In the genomic region with DNA sequence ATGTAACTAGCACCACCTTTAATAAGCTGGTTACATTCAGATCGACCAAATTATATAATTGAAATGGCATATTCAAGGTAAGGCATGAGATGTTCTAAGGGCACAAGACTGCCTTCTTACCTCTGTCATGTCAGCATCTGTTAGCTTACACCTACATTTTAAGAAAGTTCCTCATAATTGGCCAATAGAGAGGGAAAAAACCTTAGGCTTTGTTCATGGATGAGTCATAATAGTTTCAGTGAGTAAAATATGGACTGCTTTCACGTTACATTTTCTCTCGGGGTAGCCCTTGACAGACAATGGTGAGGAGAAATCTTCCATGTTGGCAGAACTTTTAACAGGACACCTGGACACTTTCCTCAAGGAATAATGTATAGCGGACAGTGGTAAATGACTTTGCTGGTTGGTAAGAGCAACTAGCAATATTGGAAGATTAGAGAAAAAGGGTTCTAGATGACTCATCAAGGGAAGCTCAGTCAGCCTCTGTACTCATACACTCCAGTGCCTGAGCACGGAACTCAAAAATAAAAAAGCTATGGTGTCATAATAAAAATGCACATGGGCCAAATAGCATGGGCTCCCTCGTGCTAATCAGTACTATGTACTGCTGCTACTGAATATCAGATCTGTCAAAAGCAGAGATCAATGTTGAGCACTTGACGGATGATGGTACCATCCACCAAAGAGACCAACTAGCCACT, we compare ENCODE assay signal across 8 cellular contexts.
DNase-seq lines count a peak whose midpoint lies in the region; ATAC-seq, FAIRE-seq and TF ChIP-seq lines count a peak whose summit lies in the region.
"Not testable (repeated sequence)": the region's sequence is repeated elsewhere in the genome, so short reads cannot be mapped to it uniquely, and the experiment has no call there.

No MANE protein-coding gene starts in this region.

- H3K4me1 ChIP-seq in astrocyte (ENCODE audit: insufficient read depth, low read length) = not testable (repeated sequence)

- ATAC-seq in GM18505 (IDR thresholded peaks at IDR 0.05; ENCODE audit: unreplicated experiment) (peak; percentile 59), GM18907 (IDR thresholded peaks at IDR 0.05; ENCODE audit: unreplicated experiment) (peak; percentile 78), GM21717 (IDR thresholded peaks at IDR 0.05; ENCODE audit: unreplicated experiment) (peak; percentile 87), HG02798 (IDR thresholded peaks at IDR 0.05; ENCODE audit: poor library complexity, unreplicated experiment) (peak; percentile 72), HG03354 (IDR thresholded peaks at IDR 0.05; ENCODE audit: poor library complexity, severe bottlenecking, unreplicated experiment) (peak; percentile 55)
- peak; percentile 61 to 65 for ATAC-seq in stimulated activated naive B cell treated with anti-CD40 and anti-IgM and Interleukin-4, amounts not matched to agents 10 μg/mL and 1 μg/mL and 100 μg/mL, for 72 hours (replicated peaks)

- DNase-seq in M059J (ENCODE audit: low read depth) = peak; percentile 7
- DNase-seq in astrocyte (ENCODE audit: low read depth); stimulated activated naive B cell treated with anti-CD40 and anti-IgM and Interleukin-4, amounts not matched to agents 10 μg/mL and 1 μg/mL and 100 μg/mL, for 72 hours: not testable (repeated sequence)

- peak; percentile 58 for FAIRE-seq in astrocyte (lab: Jason Lieb, UNC)

- not testable (repeated sequence) for H3K79me2 ChIP-seq in astrocyte (ENCODE audit: insufficient read depth, low read length)

- not testable (repeated sequence) for TF ChIP-seq CTCF in astrocyte (IDR thresholded peaks at IDR 0.05; ENCODE audit: insufficient read depth, low read depth, low read length)

- not testable (repeated sequence) for H4K20me1 ChIP-seq in astrocyte (ENCODE audit: insufficient read depth, low read length)

- not testable (repeated sequence) for H3K9ac ChIP-seq in astrocyte (ENCODE audit: low read length)

- TF ChIP-seq POLR2A in GM18505 (IDR thresholded peaks at IDR 0.05; ENCODE audit: borderline replicate concordance, extremely low read depth, insufficient read depth, insufficient read length) = not testable (repeated sequence)

- H3K27ac ChIP-seq in astrocyte (ENCODE audit: low read depth, low read length) = not testable (repeated sequence)

- H3K27me3 Mint-ChIP-seq in astrocyte (ENCODE audit: low read depth, unreplicated experiment); stimulated activated naive B cell treated with anti-CD40 and anti-IgM and Interleukin-4, amounts not matched to agents 10 μg/mL and 1 μg/mL and 100 μg/mL, for 72 hours: not testable (repeated sequence)

- H3K4me1 Mint-ChIP-seq in astrocyte (ENCODE audit: low read depth, unreplicated experiment); stimulated activated naive B cell treated with anti-CD40 and anti-IgM and Interleukin-4, amounts not matched to agents 10 μg/mL and 1 μg/mL and 100 μg/mL, for 72 hours: not testable (repeated sequence)

- H3K9me3 Mint-ChIP-seq in astrocyte (ENCODE audit: unreplicated experiment); stimulated activated naive B cell treated with anti-CD40 and anti-IgM and Interleukin-4, amounts not matched to agents 10 μg/mL and 1 μg/mL and 100 μg/mL, for 72 hours: not testable (repeated sequence)

- not testable (repeated sequence) for H3K27me3 ChIP-seq in astrocyte (ENCODE audit: insufficient read depth, low read length)

- H3K36me3 ChIP-seq in astrocyte (ENCODE audit: insufficient read depth, low read length) = not testable (repeated sequence)

- not testable (repeated sequence) for H3K27ac Mint-ChIP-seq in astrocyte (ENCODE audit: unreplicated experiment); stimulated activated naive B cell treated with anti-CD40 and anti-IgM and Interleukin-4, amounts not matched to agents 10 μg/mL and 1 μg/mL and 100 μg/mL, for 72 hours

- H3K4me2 ChIP-seq in astrocyte (ENCODE audit: low read length) = not testable (repeated sequence)

- not testable (repeated sequence) for H3K4me3 ChIP-seq in astrocyte (ENCODE audit: insufficient read depth, low read depth, low read length)

- not testable (repeated sequence) for H3K9me3 ChIP-seq in astrocyte (ENCODE audit: insufficient read depth, low read depth, low read length)

- not testable (repeated sequence) for H2AFZ ChIP-seq in astrocyte (ENCODE audit: low read depth, low read length)

- H3K36me3 Mint-ChIP-seq in astrocyte (ENCODE audit: low read depth, unreplicated experiment); stimulated activated naive B cell treated with anti-CD40 and anti-IgM and Interleukin-4, amounts not matched to agents 10 μg/mL and 1 μg/mL and 100 μg/mL, for 72 hours: not testable (repeated sequence)

- not testable (repeated sequence) for H3K4me3 Mint-ChIP-seq in astrocyte (ENCODE audit: unreplicated experiment); stimulated activated naive B cell treated with anti-CD40 and anti-IgM and Interleukin-4, amounts not matched to agents 10 μg/mL and 1 μg/mL and 100 μg/mL, for 72 hours
